Comparison of ENCODE assay signal across 13 cellular contexts in genomic region chr15:95760508-95760907, GRCh38.
A peak's percentile ranks its signal among the peaks of the same experiment; 100 is the strongest.
DNase-seq lines count a peak whose midpoint lies in the region; ATAC-seq and TF ChIP-seq lines count a peak whose summit lies in the region.
"Had no signal": no experiment of that assay in that cellular context is flagged by ENCODE, and none has a peak within 500 bp of the region (broad histone marks: within the 10 kb centered on the region; RNA-seq: fewer than 3 reads in every experiment).

No MANE protein-coding gene starts in this region.

- in situ Hi-C loops in brain microvascular endothelial cell (cut with HindIII; ENCODE audit: low pct_ligation_motif_present, low sequenced_read_pairs) = no loop called here

- intact Hi-C loops in Calu3 (cut with micrococcal nuclease; ENCODE audit: unreplicated experiment) = no loop called here

- CTCF ChIA-PET in Calu3 (lab: Charles Lee) = interaction anchor here (0.6 kb wide), 2 partner anchors 325 to 589 kb away, joined by 3 to 4 read pairs; no protein-coding TSS in a partner anchor

- ATAC-seq in left lobe of liver (peak; percentile 66), GM19351 (IDR thresholded peaks at IDR 0.05; ENCODE audit: unreplicated experiment) (no peak), GM18868 (IDR thresholded peaks at IDR 0.05; ENCODE audit: unreplicated experiment) (no peak)

- no peak for TF ChIP-seq CTCF in Calu3 (IDR thresholded peaks at IDR 0.05; ENCODE audit: unreplicated experiment)
- peak; percentile 5 for TF ChIP-seq CTCF in brain microvascular endothelial cell (IDR thresholded peaks at IDR 0.05; ENCODE audit: low read depth, low read length, missing control alignments)

- H3K4me3 ChIP-seq in brain microvascular endothelial cell (ENCODE audit: low read depth, low read length) = no peak overlapping the region
- H3K4me3 ChIP-seq: smooth muscle cell had no signal

- H3K27ac Mint-ChIP-seq in Calu3 (ENCODE audit: unreplicated experiment) = no peak overlapping the region
- H3K27ac Mint-ChIP-seq in activated naive CD8-positive, alpha-beta T cell treated with anti-CD3 and anti-CD28 coated beads for 36 hours = no peak overlapping the region
- H3K27ac Mint-ChIP-seq: activated CD4-positive, alpha-beta memory T cell treated with anti-CD3 and anti-CD28 coated beads, Interleukin-2, amount 10 ng/mL, durations not matched to agents 7 days and 5 days; HFFc6 had no signal

- peak; percentile 35 for DNase-seq in Calu3
- peak; percentile 35 for DNase-seq in HuH-7 (ENCODE audit: low spot score)
- no peak for DNase-seq in brain microvascular endothelial cell
- peak; percentile 46 for DNase-seq in left lobe of liver (ENCODE audit: low spot score)
- DNase-seq in NCI-H524 (lab: John Stamatoyannopoulos, UW) = no peak
- DNase-seq in activated naive CD8-positive, alpha-beta T cell treated with anti-CD3 and anti-CD28 coated beads for 36 hours = no peak
- DNase-seq: activated CD4-positive, alpha-beta memory T cell treated with anti-CD3 and anti-CD28 coated beads, Interleukin-2, amount 10 ng/mL, durations not matched to agents 7 days and 5 days; erythroblast; HFFc6; SHP77 had no signal

- no peaks in the 10 kb centered on the region for H3K36me3 Mint-ChIP-seq in Calu3 (ENCODE audit: insufficient read depth, unreplicated experiment)
- no peaks in the 10 kb centered on the region for H3K36me3 Mint-ChIP-seq in activated naive CD8-positive, alpha-beta T cell treated with anti-CD3 and anti-CD28 coated beads for 36 hours

- H3K27ac ChIP-seq in brain microvascular endothelial cell = no peak overlapping the region

- H3K4me1 Mint-ChIP-seq in Calu3 (ENCODE audit: low read depth, unreplicated experiment) = peaks cover 16% of the 10 kb centered on the region
- no peaks in the 10 kb centered on the region for H3K4me1 Mint-ChIP-seq in activated naive CD8-positive, alpha-beta T cell treated with anti-CD3 and anti-CD28 coated beads for 36 hours
- H3K4me1 Mint-ChIP-seq: activated CD4-positive, alpha-beta memory T cell treated with anti-CD3 and anti-CD28 coated beads, Interleukin-2, amount 10 ng/mL, durations not matched to agents 7 days and 5 days had no signal

- H3K4me3 Mint-ChIP-seq in Calu3 (ENCODE audit: low read depth, unreplicated experiment) = no peak overlapping the region
- H3K4me3 Mint-ChIP-seq in activated naive CD8-positive, alpha-beta T cell treated with anti-CD3 and anti-CD28 coated beads for 36 hours = no peak overlapping the region
- H3K4me3 Mint-ChIP-seq: activated CD4-positive, alpha-beta memory T cell treated with anti-CD3 and anti-CD28 coated beads, Interleukin-2, amount 10 ng/mL, durations not matched to agents 7 days and 5 days; HFFc6 had no signal

- BruUV-seq in Calu3 (replicated peaks; lab: Mats Ljungman, UMichigan) = no TSS peak

- no peaks in the 10 kb centered on the region for H3K27me3 Mint-ChIP-seq in Calu3 (ENCODE audit: unreplicated experiment)
- H3K27me3 Mint-ChIP-seq in activated naive CD8-positive, alpha-beta T cell treated with anti-CD3 and anti-CD28 coated beads for 36 hours = peaks cover 7% of the 10 kb centered on the region
- H3K27me3 Mint-ChIP-seq: activated CD4-positive, alpha-beta memory T cell treated with anti-CD3 and anti-CD28 coated beads, Interleukin-2, amount 10 ng/mL, durations not matched to agents 7 days and 5 days had no signal

- H3K9me3 Mint-ChIP-seq in Calu3 (ENCODE audit: low read depth, unreplicated experiment) = no peaks in the 10 kb centered on the region
- H3K9me3 Mint-ChIP-seq in activated naive CD8-positive, alpha-beta T cell treated with anti-CD3 and anti-CD28 coated beads for 36 hours = no peaks in the 10 kb centered on the region
- H3K9me3 Mint-ChIP-seq: activated CD4-positive, alpha-beta memory T cell treated with anti-CD3 and anti-CD28 coated beads, Interleukin-2, amount 10 ng/mL, durations not matched to agents 7 days and 5 days; HFFc6 had no signal

- no peaks in the 10 kb centered on the region for H3K27me3 ChIP-seq in brain microvascular endothelial cell (replicated peaks)

- H3K36me3 ChIP-seq in brain microvascular endothelial cell (replicated peaks) = no peaks in the 10 kb centered on the region

Comparison
In these comparisons a context has a peak if more than half of its experiments do, and no peak if none do; other contexts are left out.
1. DNase-seq: peak in Calu3 (single experiment), HuH-7 (single experiment) and left lobe of liver (single experiment); none in brain microvascular endothelial cell (single experiment), NCI-H524 (0 of 2) and activated naive CD8-positive, alpha-beta T cell treated with anti-CD3 and anti-CD28 coated beads for 36 hours (single experiment).